Comparison of ENCODE assay signal across 26 cellular contexts in genomic region chr6:151577257-151577656, GRCh38.
"Had no signal": no experiment of that assay in that cellular context is flagged by ENCODE, and none has a peak within 500 bp of the region (broad histone marks: within the 10 kb centered on the region; RNA-seq: fewer than 3 reads in every experiment).

No MANE protein-coding gene starts in this region.

- DNase-seq: activated CD4-positive, alpha-beta memory T cell treated with anti-CD3 and anti-CD28 coated beads for 36 hours; activated CD4-positive, alpha-beta T cell treated with anti-CD3 and anti-CD28 coated beads, Interleukin-2, amount 10 ng/mL, durations not matched to agents 7 days and 5 days; activated CD4-positive, CD25-positive, alpha-beta regulatory T cell; activated CD8-positive, alpha-beta memory T cell treated with anti-CD3 and anti-CD28 coated beads for 24 hours; activated gamma-delta T cell; activated naive CD4-positive, alpha-beta T cell treated with anti-CD3 and anti-CD28 coated beads for 36 hours; activated T-cell treated with anti-CD3 and anti-CD28 coated beads, Interleukin-2, amount 50 U/mL, for 4 hours; brain microvascular endothelial cell; KG1; MV-4-11; NCI-H1092 treated with DMSO at 0.1 percent for 48 hours; NCI-H1417 treated with DMSO at 0.1 percent for 48 hours; NCI-H1694; NCI-H2029; NCI-H2107; NCI-H345; NCI-H510A; NCI-H526 treated with DMSO at 0.1 percent for 48 hours; NCI-H82; RPMI8226; T-cell had no signal

- H3K4me3 ChIP-seq: cardiac muscle cell, SK-N-MC had no signal

- H3K27me3 ChIP-seq: brain microvascular endothelial cell, cardiac muscle cell had no signal

- H3K27ac ChIP-seq: brain microvascular endothelial cell, cardiac muscle cell, SK-N-MC, VCaP had no signal

- H3K36me3 ChIP-seq: brain microvascular endothelial cell, cardiac muscle cell had no signal

- ATAC-seq: activated T-cell treated with anti-CD3 and anti-CD28 coated beads, Interleukin-2, amount 50 U/mL, for 4 hours; Panc1; Right ventricle myocardium inferior; T-cell had no signal
